In genomic region chr14:75842624-75843023, GRCh38 we compare ENCODE assay signal across 14 cellular contexts.
"Had no signal": no experiment of that assay in that cellular context is flagged by ENCODE, and none has a peak within 500 bp of the region (broad histone marks: within the 10 kb centered on the region; RNA-seq: fewer than 3 reads in every experiment).

No MANE protein-coding gene starts in this region.

- H3K4me3 ChIP-seq: lower lobe of right lung, transverse colon had no signal

- H3K4me1 ChIP-seq: lower lobe of right lung had no signal

- H3K27ac ChIP-seq: epithelial cell of prostate, lower lobe of right lung, transverse colon had no signal

- H3K9me3 ChIP-seq: lower lobe of right lung, transverse colon had no signal

- H3K27me3 Mint-ChIP-seq: activated CD4-positive, alpha-beta memory T cell treated with anti-CD3 and anti-CD28 coated beads, Interleukin-2, amount 10 ng/mL, durations not matched to agents 7 days and 5 days; natural killer cell treated with Interleukin-12 subunit alpha and Interleukin-12 subunit beta and Interleukin-15 and Interleukin-18, amount 100 ng/mL, for 72 hours had no signal

- H3K27me3 ChIP-seq: transverse colon had no signal

- H3K9me3 Mint-ChIP-seq: natural killer cell treated with Interleukin-12 subunit alpha and Interleukin-12 subunit beta and Interleukin-15 and Interleukin-18, amount 100 ng/mL, for 72 hours had no signal

- H3K4me3 Mint-ChIP-seq: activated CD4-positive, alpha-beta memory T cell treated with anti-CD3 and anti-CD28 coated beads, Interleukin-2, amount 10 ng/mL, durations not matched to agents 7 days and 5 days; activated naive CD4-positive, alpha-beta T cell treated with anti-CD3 and anti-CD28 coated beads for 36 hours; activated T-helper 1 cell treated with anti-CD3 and anti-CD28 coated beads, Interleukin-12 subunit alpha, Interleukin-12 subunit beta, Interleukin-2, Interleukin-4 antibody, amounts not matched to agents 30 ng/mL and 10 ng/mL and 1 ng/mL, durations not matched to agents 14 hours and 24 hours and 36 hours; natural killer cell treated with Interleukin-12 subunit alpha and Interleukin-12 subunit beta and Interleukin-15 and Interleukin-18, amount 100 ng/mL, for 72 hours had no signal

- H3K4me1 Mint-ChIP-seq: activated CD4-positive, alpha-beta memory T cell treated with anti-CD3 and anti-CD28 coated beads, Interleukin-2, amount 10 ng/mL, durations not matched to agents 7 days and 5 days had no signal

- H3K27ac Mint-ChIP-seq: activated CD4-positive, alpha-beta memory T cell treated with anti-CD3 and anti-CD28 coated beads, Interleukin-2, amount 10 ng/mL, durations not matched to agents 7 days and 5 days; activated naive CD4-positive, alpha-beta T cell treated with anti-CD3 and anti-CD28 coated beads for 36 hours; activated T-helper 1 cell treated with anti-CD3 and anti-CD28 coated beads, Interleukin-12 subunit alpha, Interleukin-12 subunit beta, Interleukin-2, Interleukin-4 antibody, amounts not matched to agents 30 ng/mL and 10 ng/mL and 1 ng/mL, durations not matched to agents 14 hours and 24 hours and 36 hours; natural killer cell treated with Interleukin-12 subunit alpha and Interleukin-12 subunit beta and Interleukin-15 and Interleukin-18, amount 100 ng/mL, for 72 hours had no signal

- ATAC-seq: lower lobe of right lung; natural killer cell treated with Interleukin-12 subunit alpha and Interleukin-12 subunit beta and Interleukin-15 and Interleukin-18, amount 100 ng/mL, for 72 hours had no signal

- H3K36me3 ChIP-seq: lower lobe of right lung, transverse colon had no signal

- DNase-seq: activated CD4-positive, alpha-beta memory T cell treated with anti-CD3 and anti-CD28 coated beads, Interleukin-2, amount 10 ng/mL, durations not matched to agents 7 days and 5 days; activated naive CD4-positive, alpha-beta T cell treated with anti-CD3 and anti-CD28 coated beads for 36 hours; central memory CD4-positive, alpha-beta T cell; cortex of kidney; effector CD8-positive, alpha-beta T cell; hippocampal formation; lower lobe of right lung; SIG-M5; SW 1271; T-helper 9 cell; transverse colon had no signal
